Comparison of ENCODE assay signal across 8 cellular contexts in genomic region chr1:146051853-146052676, GRCh38. TPM values are rescaled to one million over a fixed set of nuclear protein-coding genes. Genes with fewer than 3 reads are reported as not detected.
A peak's percentile ranks its signal among the peaks of the same experiment; 100 is the strongest.
DNase-seq lines count a peak whose midpoint lies in the region; ATAC-seq and TF ChIP-seq lines count a peak whose summit lies in the region.
"Not testable (repeated sequence)": the region's sequence is repeated elsewhere in the genome, so short reads cannot be mapped to it uniquely, and the experiment has no call there.

No MANE protein-coding gene starts in this region.

- not testable (repeated sequence) for H3K36me3 Mint-ChIP-seq in CD4-positive, CD25-positive, alpha-beta regulatory T cell

- H3K27ac Mint-ChIP-seq in CD4-positive, CD25-positive, alpha-beta regulatory T cell = peak overlapping the region; percentile 97 to 100 (median 99)

- not testable (repeated sequence) for H3K9me3 ChIP-seq in CD4-positive, CD25-positive, alpha-beta regulatory T cell (ENCODE audit: control insufficient read depth in 2 of 2, low read length in 2 of 2); lung (ENCODE audit: control insufficient read depth in 2 of 2, insufficient read depth in 1 of 2, low read length in 1 of 2)

- H3K4me3 ChIP-seq in CD4-positive, CD25-positive, alpha-beta regulatory T cell (ENCODE audit: low read depth, low read length) = peak overlapping the region; percentile 72
- not testable (repeated sequence) for H3K4me3 ChIP-seq in lung

- DNase-seq in CD4-positive, CD25-positive, alpha-beta regulatory T cell = peak; percentile 62 to 91 (median 79)
- DNase-seq in HS-5 (ENCODE audit: low read depth) = peak; percentile 95
- DNase-seq in NK-92 treated with Interleukin-12 subunit alpha and Interleukin-12 subunit beta, amount 100 ng/mL, for 24 hours (lab: John Stamatoyannopoulos, UW) = peak; percentile 79
- DNase-seq in activated CD8-positive, alpha-beta memory T cell treated with anti-CD3 and anti-CD28 coated beads for 4 hours (ENCODE audit: low read depth in 2 of 2) = peak; percentile 38 to 51
- DNase-seq in effector CD4-positive, alpha-beta T cell = peak; percentile 62
- DNase-seq in lung (ENCODE audit: low spot score) = peak; percentile 84
- DNase-seq in stimulated activated CD4-positive, alpha-beta T cell treated with anti-CD3 and anti-CD28 coated beads, Interleukin-4, amount 100 ng/mL, for 48 hours (ENCODE audit: low read depth in 2 of 2) = peak; percentile 67 to 73

- peaks cover 4 to 38% (median 26%) of the 10 kb centered on the region in 4 donors for H3K4me1 Mint-ChIP-seq in CD4-positive, CD25-positive, alpha-beta regulatory T cell

- not testable (repeated sequence) for H3K27me3 ChIP-seq in CD4-positive, CD25-positive, alpha-beta regulatory T cell (ENCODE audit: control insufficient read depth, insufficient read depth, low read length); lung (ENCODE audit: control insufficient read depth, insufficient read depth)

- H3K4me3 Mint-ChIP-seq in CD4-positive, CD25-positive, alpha-beta regulatory T cell = peak overlapping the region; percentile 75 to 92 (median 90)

- H3K27me3 Mint-ChIP-seq in CD4-positive, CD25-positive, alpha-beta regulatory T cell = not testable (repeated sequence)

- peak overlapping the region; percentile 66 for H3K27ac ChIP-seq in CD4-positive, CD25-positive, alpha-beta regulatory T cell (ENCODE audit: insufficient read depth, low read length, poor library complexity, severe bottlenecking)
- peak overlapping the region; percentile 80 to 89 for H3K27ac ChIP-seq in lung (ENCODE audit: low read depth in 1 of 2, low read length in 1 of 2)

- ATAC-seq in CD4-positive, CD25-positive, alpha-beta regulatory T cell (ENCODE audit: low read depth in 2 of 2) = peak; percentile 80 to 81
- ATAC-seq in GM19452 (IDR thresholded peaks at IDR 0.05; ENCODE audit: unreplicated experiment) (peak; percentile 59), lung (ENCODE audit: insufficient read depth, low FRiP score) (peak; percentile 89)

- not testable (repeated sequence) for H3K9me3 Mint-ChIP-seq in CD4-positive, CD25-positive, alpha-beta regulatory T cell

- H3K4me1 ChIP-seq in CD4-positive, CD25-positive, alpha-beta regulatory T cell (ENCODE audit: control insufficient read depth, insufficient read depth, low read length, poor library complexity, severe bottlenecking); lung (ENCODE audit: control insufficient read depth in 2 of 2, insufficient read depth in 2 of 2, low read length in 2 of 2): not testable (repeated sequence)

- not testable (repeated sequence) for TF ChIP-seq CTCF in lung (IDR thresholded peaks at IDR 0.05; ENCODE audit: control extremely low read depth, extremely low read depth)

- not testable (repeated sequence) for H3K36me3 ChIP-seq in CD4-positive, CD25-positive, alpha-beta regulatory T cell (ENCODE audit: control insufficient read depth, insufficient read depth, low read length); lung (ENCODE audit: control insufficient read depth in 2 of 2, insufficient read depth in 2 of 2, low read length in 2 of 2)

- whole genome bisulfite sequencing in lung, 2 donors = 1 to 3% methylated on average over 41 to 47 of the region's 47 CpGs

RNA-seq across cellular contexts. Expression of gene HJV, which starts 30.5 kb away (rescaled TPM):
- not detected for total RNA-seq in CD4-positive, CD25-positive, alpha-beta regulatory T cell
- polyA plus RNA-seq in CD4-positive, CD25-positive, alpha-beta regulatory T cell = not detected
- not detected for total RNA-seq in lung
- not detected for polyA plus RNA-seq in lung

RNA-seq across cellular contexts. Expression of gene TXNIP, which starts 55.7 kb away (rescaled TPM):
- 1,496 TPM for total RNA-seq in CD4-positive, CD25-positive, alpha-beta regulatory T cell
- polyA plus RNA-seq in CD4-positive, CD25-positive, alpha-beta regulatory T cell = 1,000 to 10,000 TPM; 2,637 to 4,955 (median 3,590) TPM
- 1,000 to 10,000 TPM in 1 of 2 donors, 100 to 1,000 TPM in 1; 556 to 1,810 TPM for total RNA-seq in lung
- 100 to 1,000 TPM; 178 to 850 TPM for polyA plus RNA-seq in lung

Comparison
In these comparisons a context has a peak if more than half of its experiments do, and no peak if none do; other contexts are left out.
1. DNase-seq: peak in every context shown above with its lines; median percentile 95 in HS-5; 84 in lung; 79 in CD4-positive, CD25-positive, alpha-beta regulatory T cell; 79 in NK-92 treated with Interleukin-12 subunit alpha and Interleukin-12 subunit beta, amount 100 ng/mL, for 24 hours; 70 in stimulated activated CD4-positive, alpha-beta T cell treated with anti-CD3 and anti-CD28 coated beads, Interleukin-4, amount 100 ng/mL, for 48 hours; 62 in effector CD4-positive, alpha-beta T cell; 44 in activated CD8-positive, alpha-beta memory T cell treated with anti-CD3 and anti-CD28 coated beads for 4 hours.